8 cellular contexts compared by ENCODE assay signal in the genomic region with DNA sequence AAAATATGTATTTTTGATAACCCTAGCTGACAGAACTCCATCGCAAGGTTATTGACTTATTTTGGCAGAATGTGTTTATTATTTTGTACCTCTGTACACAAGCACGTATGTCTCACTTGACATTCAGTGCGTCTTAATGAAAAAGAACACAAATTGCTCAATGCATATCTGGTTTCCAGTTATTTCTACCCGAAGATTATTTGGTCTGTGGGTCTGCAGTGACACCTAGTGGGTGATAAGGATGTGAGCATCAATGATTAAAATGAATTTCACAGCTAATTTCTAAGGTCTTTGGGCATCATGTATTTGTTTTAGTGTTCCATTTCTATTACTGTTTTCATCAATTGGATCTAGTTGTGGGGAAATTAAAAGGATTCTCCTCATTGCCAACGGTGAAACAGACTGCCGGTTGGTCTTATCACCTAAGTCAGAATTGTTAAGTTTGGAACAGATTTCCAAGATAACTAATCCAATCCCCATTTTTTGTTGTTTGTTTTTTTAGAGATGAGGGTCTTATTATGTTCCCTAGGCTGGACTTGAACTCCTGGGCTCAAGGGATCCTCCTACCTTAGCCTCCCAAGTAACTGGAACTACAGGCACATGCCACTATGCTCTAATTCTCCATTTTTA. TPM values are rescaled to one million over a fixed set of nuclear protein-coding genes. Genes with fewer than 3 reads are reported as not detected.
DNase-seq lines count a peak whose midpoint lies in the region; ATAC-seq and TF ChIP-seq lines count a peak whose summit lies in the region.

No MANE protein-coding gene starts in this region.

- H3K4me3 Mint-ChIP-seq in WTC11 (no peak overlapping the region), endothelial cell (ENCODE audit: unreplicated experiment) (no peak overlapping the region), naive B cell (no peak overlapping the region)

- no peaks in the 10 kb centered on the region for H3K27me3 ChIP-seq in upper lobe of right lung

- DNase-seq in ACHN (peak; percentile 62), NCI-H2171 (lab: John Stamatoyannopoulos, UW) (peak; percentile 70), WTC11 (ENCODE audit: low spot score) (no peak), endothelial cell (ENCODE audit: low spot score) (no peak), naive B cell (peak; percentile 49), upper lobe of right lung (no peak)

- no peak overlapping the region for H3K27ac ChIP-seq in upper lobe of right lung

- intact Hi-C loops in upper lobe of right lung (cut with DNase I), result no loop called here

- H3K27ac Mint-ChIP-seq in WTC11 (no peak overlapping the region), endothelial cell (ENCODE audit: unreplicated experiment) (no peak overlapping the region), naive B cell (peak overlapping the region in 2 of 6 donors; percentile 24 to 58)

- H3K4me1 ChIP-seq in upper lobe of right lung, result no peaks in the 10 kb centered on the region

- no peaks in the 10 kb centered on the region for H3K9me3 ChIP-seq in upper lobe of right lung

- CTCF ChIA-PET in WTC11 (lab: Charles Lee), result interaction anchor here (0.6 to 4.7 kb wide), 22 partner anchors 9 to 603 kb away, joined by 3 to 55 read pairs (median 4); partner anchors contain the start of gene INKA2

- POLR2A ChIA-PET in WTC11 (lab: Charles Lee), result no interaction called here

- peaks cover 37% of the 10 kb centered on the region for H3K36me3 ChIP-seq in upper lobe of right lung

- H3K9me3 Mint-ChIP-seq in WTC11 (no peaks in the 10 kb centered on the region), endothelial cell (ENCODE audit: unreplicated experiment) (no peaks in the 10 kb centered on the region), naive B cell (no peaks in the 10 kb centered on the region)

- H3K4me3 ChIP-seq in upper lobe of right lung, result no peak overlapping the region

- no peaks in the 10 kb centered on the region; the same call in 1 of the 2 replicates for H3K27me3 Mint-ChIP-seq in WTC11 (ENCODE audit: low read depth)
- no peaks in the 10 kb centered on the region for H3K27me3 Mint-ChIP-seq in endothelial cell (ENCODE audit: unreplicated experiment)
- H3K27me3 Mint-ChIP-seq in naive B cell, result no peaks in the 10 kb centered on the region

- in situ Hi-C loops in ACHN (cut with HindIII; ENCODE audit: low pct_ligation_motif_present, low pct_unique_long_range_greater_than_20kb, low sequenced_read_pairs), result no loop called here

- H3K4me1 Mint-ChIP-seq in WTC11, result no peaks in the 10 kb centered on the region
- H3K4me1 Mint-ChIP-seq in endothelial cell (ENCODE audit: unreplicated experiment), result no peaks in the 10 kb centered on the region
- H3K4me1 Mint-ChIP-seq in naive B cell, result peaks cover 0 to 3% (median 0%) of the 10 kb centered on the region in 3 donors

- H3K36me3 Mint-ChIP-seq in WTC11 (peaks cover 25% of the 10 kb centered on the region), endothelial cell (ENCODE audit: low read depth, unreplicated experiment) (no peaks in the 10 kb centered on the region), naive B cell (peaks cover 7 to 9% of the 10 kb centered on the region in 2 donors)

- peak; percentile 70 for TF ChIP-seq CTCF in GM12873 (IDR thresholded peaks at IDR 0.05; ENCODE audit: insufficient read depth, low read depth, low read length, missing control alignments)
- peak; percentile 60 for TF ChIP-seq CTCF in WTC11 (IDR thresholded peaks at IDR 0.05)
- peak; percentile 73 for TF ChIP-seq CTCF in endothelial cell (IDR thresholded peaks at IDR 0.05; ENCODE audit: unreplicated experiment)
- TF ChIP-seq CTCF in upper lobe of right lung (IDR thresholded peaks at IDR 0.05), result peak; percentile 78

- no peak for ATAC-seq in WTC11
- peak; percentile 63 to 65 for ATAC-seq in naive B cell (ENCODE audit: low read depth in 2 of 2)
- ATAC-seq in upper lobe of right lung, result peak; percentile 84
- ATAC-seq in GM19328 (IDR thresholded peaks at IDR 0.05; ENCODE audit: unreplicated experiment), result no peak

TF ChIP-seq in WTC11, 78 proteins besides CTCF, POLR2A, EP300 and RAD21:
- TF ChIP-seq NR1H2 (CRISPR knock-in tag; IDR thresholded peaks at IDR 0.05) (no peak), SOX15 (CRISPR knock-in tag; IDR thresholded peaks at IDR 0.05) (no peak), ZSCAN18 (CRISPR knock-in tag; IDR thresholded peaks at IDR 0.05) (no peak), ESRRA (CRISPR knock-in tag; IDR thresholded peaks at IDR 0.05; ENCODE audit: borderline replicate concordance) (no peak), NFATC4 (CRISPR knock-in tag; IDR thresholded peaks at IDR 0.05) (no peak), KAT7 (CRISPR knock-in tag; IDR thresholded peaks at IDR 0.05; ENCODE audit: borderline replicate concordance) (no peak), ZNF396 (CRISPR knock-in tag; IDR thresholded peaks at IDR 0.05; ENCODE audit: borderline replicate concordance) (no peak), NFYB (CRISPR knock-in tag; conservative IDR thresholded peaks at IDR 0.05; ENCODE audit: low read depth) (no peak), GRHL2 (CRISPR knock-in tag; IDR thresholded peaks at IDR 0.05; ENCODE audit: insufficient replicate concordance, severe bottlenecking) (no peak), FOXP1 (CRISPR knock-in tag; IDR thresholded peaks at IDR 0.05; ENCODE audit: borderline replicate concordance) (no peak), NR3C1 (CRISPR knock-in tag; conservative IDR thresholded peaks at IDR 0.05; ENCODE audit: low read depth) (no peak), E2F1 (CRISPR knock-in tag; IDR thresholded peaks at IDR 0.05) (no peak)
- TF ChIP-seq, protein P1, sequence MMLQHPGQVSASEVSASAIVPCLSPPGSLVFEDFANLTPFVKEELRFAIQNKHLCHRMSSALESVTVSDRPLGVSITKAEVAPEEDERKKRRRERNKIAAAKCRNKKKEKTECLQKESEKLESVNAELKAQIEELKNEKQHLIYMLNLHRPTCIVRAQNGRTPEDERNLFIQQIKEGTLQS (CRISPR knock-in tag; conservative IDR thresholded peaks at IDR 0.05), result no peak
TF ChIP-seq in WTC11: peak in this region for 0.

RNA-seq across cellular contexts. Expression of gene DDX20, which starts 13.9 kb away (rescaled TPM):
- total RNA-seq in WTC11 (2021) (15.0 to 19.3 TPM (median 17.9 TPM) in 3 replicates), endothelial cell (ENCODE audit: unreplicated experiment) (18.8 TPM), upper lobe of right lung (10.9 TPM)
- polyA plus RNA-seq in naive B cell (ENCODE audit: low read depth in 6 of 6), result 10 to 100 TPM in 5 of 6 donors, 1 to 10 TPM in 1; 7.5 to 15.7 (median 11.5) TPM

RNA-seq across cellular contexts. Expression of gene INKA2, which starts 30.4 kb away (rescaled TPM):
- total RNA-seq in WTC11 (2021), result 19.2 to 22.5 TPM (median 20.1 TPM) in 3 replicates
- total RNA-seq in endothelial cell (ENCODE audit: unreplicated experiment), result 5.6 TPM
- polyA plus RNA-seq in naive B cell (ENCODE audit: low read depth in 6 of 6), result under 1 TPM in 5 of 6 donors, not detected in 1; 0.28 to 0.86 (median 0.40) TPM
- total RNA-seq in upper lobe of right lung, result 13.3 TPM

Comparison
In these comparisons a context has a peak if more than half of its experiments do, and no peak if none do; other contexts are left out.
1. DNase-seq: peak in ACHN (single experiment), NCI-H2171 (single experiment) and naive B cell (single experiment); none in WTC11 (single experiment), endothelial cell (single experiment) and upper lobe of right lung (single experiment).
2. ATAC-seq: peak in naive B cell (2 of 2) and upper lobe of right lung (single experiment); none in WTC11 (single experiment) and GM19328 (single experiment).
3. Peak in every context shown above with its lines, with median percentiles within 50 percentile points of each other: CTCF ChIP-seq.